In genomic region chr11:76579047-76579751, GRCh38 we compare ENCODE assay signal across 11 cellular contexts.
DNase-seq lines count a peak whose midpoint lies in the region; ATAC-seq and TF ChIP-seq lines count a peak whose summit lies in the region.
"Had no signal": no experiment of that assay in that cellular context is flagged by ENCODE, and none has a peak within 500 bp of the region (broad histone marks: within the 10 kb centered on the region; RNA-seq: fewer than 3 reads in every experiment).

No MANE protein-coding gene starts in this region.

- no peaks in the 10 kb centered on the region for H3K4me1 Mint-ChIP-seq in activated T-helper 17 cell treated with anti-CD3 and anti-CD28 coated beads, Interleukin-2, amount 50 U/mL, for 72 hours
- H3K4me1 Mint-ChIP-seq in osteocyte (ENCODE audit: unreplicated experiment) = peaks cover 63% of the 10 kb centered on the region

- H3K36me3 Mint-ChIP-seq in activated T-helper 17 cell treated with anti-CD3 and anti-CD28 coated beads, Interleukin-2, amount 50 U/mL, for 72 hours (ENCODE audit: low read depth) = no peaks in the 10 kb centered on the region
- no peaks in the 10 kb centered on the region for H3K36me3 Mint-ChIP-seq in osteocyte (ENCODE audit: unreplicated experiment)
- H3K36me3 Mint-ChIP-seq: CD8-positive, alpha-beta T cell had no signal

- DNase-seq in COLO829 (ENCODE audit: low spot score) (peak; percentile 44), cardiac septum (ENCODE audit: low spot score) (peak; percentile 85), osteocyte (ENCODE audit: extremely low spot score, unreplicated experiment) (no peak), KG1 (lab: John Stamatoyannopoulos, UW) (no peak), ureter (ENCODE audit: low spot score) (no peak)
- DNase-seq: CD8-positive, alpha-beta T cell; effector memory CD8-positive, alpha-beta T cell had no signal

- intact Hi-C loops in cardiac septum (cut with DNase I) = loop anchor here (2.0 kb wide), 2 partner anchors 26 to 92 kb away; partner anchors contain the start of gene LRRC32

- peak overlapping the region; percentile 12 for H3K27ac Mint-ChIP-seq in activated T-helper 17 cell treated with anti-CD3 and anti-CD28 coated beads, Interleukin-2, amount 50 U/mL, for 72 hours
- H3K27ac Mint-ChIP-seq in osteocyte (ENCODE audit: unreplicated experiment) = peak overlapping the region; percentile 94
- H3K27ac Mint-ChIP-seq: CD8-positive, alpha-beta T cell; effector memory CD8-positive, alpha-beta T cell had no signal

- peaks cover 4% of the 10 kb centered on the region for H3K27me3 Mint-ChIP-seq in activated T-helper 17 cell treated with anti-CD3 and anti-CD28 coated beads, Interleukin-2, amount 50 U/mL, for 72 hours
- H3K27me3 Mint-ChIP-seq in osteocyte (ENCODE audit: unreplicated experiment) = no peaks in the 10 kb centered on the region
- H3K27me3 Mint-ChIP-seq: progenitor cell of endocrine pancreas had no signal

- peak; percentile 63 for TF ChIP-seq CTCF in osteocyte (IDR thresholded peaks at IDR 0.05)

- H3K4me3 Mint-ChIP-seq in activated T-helper 17 cell treated with anti-CD3 and anti-CD28 coated beads, Interleukin-2, amount 50 U/mL, for 72 hours = no peak overlapping the region
- H3K4me3 Mint-ChIP-seq in osteocyte (ENCODE audit: unreplicated experiment) = peak overlapping the region; percentile 5
- H3K4me3 Mint-ChIP-seq: CD8-positive, alpha-beta T cell; effector memory CD8-positive, alpha-beta T cell had no signal

- no peak for ATAC-seq in activated T-helper 17 cell treated with anti-CD3 and anti-CD28 coated beads, Interleukin-2, amount 50 U/mL, for 72 hours (replicated peaks)
- ATAC-seq in GM21381 (IDR thresholded peaks at IDR 0.05; ENCODE audit: unreplicated experiment) = no peak
- ATAC-seq in HG03045 (IDR thresholded peaks at IDR 0.05; ENCODE audit: unreplicated experiment) = no peak
- ATAC-seq: CD8-positive, alpha-beta T cell; effector memory CD8-positive, alpha-beta T cell had no signal

- H3K9me3 Mint-ChIP-seq in activated T-helper 17 cell treated with anti-CD3 and anti-CD28 coated beads, Interleukin-2, amount 50 U/mL, for 72 hours = no peaks in the 10 kb centered on the region
- peaks cover under 1% of the 10 kb centered on the region for H3K9me3 Mint-ChIP-seq in osteocyte (ENCODE audit: unreplicated experiment)
- H3K9me3 Mint-ChIP-seq: CD8-positive, alpha-beta T cell; effector memory CD8-positive, alpha-beta T cell had no signal

Comparison
In these comparisons a context has a peak if more than half of its experiments do, and no peak if none do; other contexts are left out.
1. DNase-seq: peak in COLO829 (single experiment) and cardiac septum (single experiment); none in osteocyte (single experiment), KG1 (single experiment) and ureter (single experiment).